22 cellular contexts compared by ENCODE assay signal in the genomic region with DNA sequence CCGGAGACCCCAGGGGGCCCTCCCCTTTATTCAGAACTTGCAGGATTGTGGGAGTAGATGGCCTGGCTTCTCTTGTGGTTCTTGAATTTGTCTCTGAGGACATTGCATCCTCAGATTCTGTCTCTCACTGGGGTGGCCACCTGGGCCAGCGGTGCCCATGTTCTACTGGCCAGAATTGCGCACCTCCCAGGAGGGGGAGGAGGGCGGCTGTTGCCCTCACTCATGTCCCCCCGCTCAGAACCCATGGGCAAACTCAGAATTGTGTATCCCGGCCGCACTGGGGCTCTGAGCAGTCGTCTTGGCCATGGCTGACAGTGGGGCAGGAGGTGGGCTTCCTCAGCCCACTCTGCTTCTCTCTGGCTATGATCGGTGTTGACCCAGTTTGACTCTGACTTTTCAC.
DNase-seq lines count a peak whose midpoint lies in the region; ATAC-seq, FAIRE-seq and TF ChIP-seq lines count a peak whose summit lies in the region.
"Had no signal": no experiment of that assay in that cellular context is flagged by ENCODE, and none has a peak within 500 bp of the region (broad histone marks: within the 10 kb centered on the region; RNA-seq: fewer than 3 reads in every experiment).

No MANE protein-coding gene starts in this region.

- H2BK15ac ChIP-seq in H9 (ENCODE audit: low read depth, low read length) (no peak overlapping the region), neuronal stem cell (ENCODE audit: low read length) (no peak overlapping the region)

- H2AK5ac ChIP-seq in H9 (ENCODE audit: insufficient read length, low read length): no peak overlapping the region
- H2AK5ac ChIP-seq in neuronal stem cell (ENCODE audit: low read depth, low read length): no peak overlapping the region

- H3K18ac ChIP-seq in H9 (ENCODE audit: insufficient read length, low read depth, low read length) (no peak overlapping the region), neuronal stem cell (ENCODE audit: low read length) (peak overlapping the region; percentile 22)

- no peak overlapping the region for H3K23ac ChIP-seq in H9 (ENCODE audit: insufficient read length, low read depth, low read length)
- H3K23ac ChIP-seq in neuronal stem cell (ENCODE audit: low read depth, low read length, poor library complexity): no peak overlapping the region

- H3K9ac ChIP-seq in H9 (ENCODE audit: extremely low read depth, insufficient read length, low read length): no peak overlapping the region
- no peak overlapping the region for H3K9ac ChIP-seq in endodermal cell (ENCODE audit: extremely low read depth, low read length, poor library complexity, severe bottlenecking)
- peak overlapping the region; percentile 56 for H3K9ac ChIP-seq in neuronal stem cell (ENCODE audit: low read depth, low read length, poor library complexity)
- H3K9ac ChIP-seq: BLaER1 treated with 17β-estradiol and CSF1 and Interleukin-3, amounts not matched to agents 10 nM and 100 nM had no signal

- H3K27ac ChIP-seq in H9 (ENCODE audit: insufficient read length, low read depth, low read length) (no peak overlapping the region), endodermal cell (ENCODE audit: low read depth, low read length) (no peak overlapping the region), neuronal stem cell (replicated peaks; ENCODE audit: low read length) (no peak overlapping the region), aorta (ENCODE audit: low read depth in 1 of 2, low read length in 2 of 2) (no peak overlapping the region), right cardiac atrium (ENCODE audit: low read length) (no peak overlapping the region), small intestine (ENCODE audit: low read depth in 1 of 2, low read length in 1 of 2) (no peak overlapping the region)
- H3K27ac ChIP-seq: BLaER1 treated with 17β-estradiol and CSF1 and Interleukin-3, amounts not matched to agents 10 nM and 100 nM had no signal

- no peaks in the 10 kb centered on the region for H4K20me1 ChIP-seq in H9 (ENCODE audit: control insufficient read depth, insufficient read depth, insufficient read length)

- intact Hi-C loops in aorta (cut with DNase I): no loop called here
- intact Hi-C loops in natural killer cell (cut with micrococcal nuclease): no loop called here
- intact Hi-C loops in right cardiac atrium (cut with DNase I): no loop called here

- H3K4me1 ChIP-seq in H9 (ENCODE audit: insufficient read depth, low read length): no peaks in the 10 kb centered on the region; the same call in 1 of the 2 replicates
- no peaks in the 10 kb centered on the region for H3K4me1 ChIP-seq in endodermal cell (ENCODE audit: control insufficient read depth, insufficient read depth, low read length)
- H3K4me1 ChIP-seq in neuronal stem cell (ENCODE audit: control insufficient read depth in 2 of 2, insufficient read depth in 1 of 2, low read depth in 1 of 2, low read length in 2 of 2): no peaks in the 10 kb centered on the region
- H3K4me1 ChIP-seq in aorta (ENCODE audit: control insufficient read depth in 1 of 2, insufficient read depth in 2 of 2, low read length in 2 of 2): no peaks in the 10 kb centered on the region
- no peaks in the 10 kb centered on the region for H3K4me1 ChIP-seq in right cardiac atrium (ENCODE audit: control insufficient read depth, insufficient read depth, low read length)
- H3K4me1 ChIP-seq in small intestine (ENCODE audit: control insufficient read depth in 2 of 2, insufficient read depth in 1 of 2, low read depth in 1 of 2, low read length in 1 of 2): no peaks in the 10 kb centered on the region
- H3K4me1 ChIP-seq: BE2C had no signal

- H3K27ac Mint-ChIP-seq in H9 (peak overlapping the region in 2 of 3 experiments; percentile 37 to 65; a peak in 1 of 7 replicates), endodermal cell (no peak overlapping the region), natural killer cell (peak overlapping the region in 1 of 2 donors; percentile 65)
- H3K27ac Mint-ChIP-seq: CD4-positive, alpha-beta T cell had no signal

- no peak for DNase-seq in H9
- DNase-seq in endodermal cell: peak; percentile 37
- DNase-seq in neuronal stem cell (ENCODE audit: low spot score): no peak
- DNase-seq in aorta: no peak
- DNase-seq in natural killer cell: no peak
- DNase-seq in right cardiac atrium: no peak
- no peak for DNase-seq in HTR-8/SVneo (ENCODE audit: insufficient read length, low spot score)
- no peak for DNase-seq in small intestine
- DNase-seq: BE2C; Calu3; CD4-positive, alpha-beta T cell; CD8-positive, alpha-beta memory T cell; DMS53; DMS79 treated with DMSO at 0.1 percent for 48 hours; GF-D8; GOT3; HCEC 1CT had no signal

- H4K91ac ChIP-seq in H9 (ENCODE audit: insufficient read length, low read depth, low read length) (no peak overlapping the region), neuronal stem cell (ENCODE audit: low read depth, low read length, poor library complexity) (no peak overlapping the region)

- no CpG with 5 or more reads among the region's 9 CpGs for whole genome bisulfite sequencing in H9 (ENCODE audit: extremely low coverage, insufficient read length, low lambda C conversion rate)
- WGBS in endodermal cell (ENCODE audit: insufficient coverage in 1 of 2, insufficient read length in 1 of 2), 2 experiments: 85 to 91% methylated on average over 8 to 9 of the region's 9 CpGs
- WGBS in neuronal stem cell (ENCODE audit: extremely low coverage in 2 of 2, insufficient read length in 2 of 2, insufficient replicate concordance in 1 of 2), 2 donors: no CpG with 5 or more reads among the region's 9 CpGs
- 96 to 98% methylated on average over 9 of the region's 9 CpGs for WGBS in aorta, 2 donors
- 97% methylated on average over 9 of the region's 9 CpGs for WGBS in right cardiac atrium
- WGBS in small intestine, 3 donors: 91 to 99% (median 97%) methylated on average over 9 of the region's 9 CpGs

- ATAC-seq in aorta (ENCODE audit: low FRiP score) (peak; percentile 19), natural killer cell (no peak), right cardiac atrium (no peak)

- H3K56ac ChIP-seq in H9 (ENCODE audit: insufficient read length, low read depth, low read length): no peak overlapping the region

- no peak overlapping the region for H2BK20ac ChIP-seq in H9 (ENCODE audit: low read depth, low read length, poor library complexity, severe bottlenecking)

- peaks cover 10% of the 10 kb centered on the region for H3K36me3 ChIP-seq in endodermal cell (ENCODE audit: control insufficient read depth, insufficient read depth, low read length)
- H3K36me3 ChIP-seq in neuronal stem cell (replicated peaks in 1 of 2; ENCODE audit: control insufficient read depth in 2 of 2, insufficient read depth in 2 of 2, low read length in 2 of 2): no peaks in the 10 kb centered on the region
- no peaks in the 10 kb centered on the region for H3K36me3 ChIP-seq in aorta (ENCODE audit: control insufficient read depth in 1 of 2, insufficient read depth in 2 of 2, low read length in 1 of 2)
- H3K36me3 ChIP-seq in small intestine (ENCODE audit: control insufficient read depth in 2 of 2, insufficient read depth in 2 of 2, low read length in 2 of 2): no peaks in the 10 kb centered on the region
- H3K36me3 ChIP-seq: BE2C had no signal

- H3K9me3 ChIP-seq in H9 (ENCODE audit: control insufficient read depth, low read depth, low read length) (no peaks in the 10 kb centered on the region), endodermal cell (ENCODE audit: control insufficient read depth, low read length) (no peaks in the 10 kb centered on the region), neuronal stem cell (replicated peaks in 1 of 2; ENCODE audit: control insufficient read depth in 2 of 2, insufficient read depth in 1 of 2, low read depth in 1 of 2, low read length in 2 of 2) (peaks cover 2 to 11% of the 10 kb centered on the region in 2 donors), aorta (ENCODE audit: control insufficient read depth, low read length) (no peaks in the 10 kb centered on the region), right cardiac atrium (ENCODE audit: control insufficient read depth, low read length) (no peaks in the 10 kb centered on the region), small intestine (ENCODE audit: control insufficient read depth, low read depth) (no peaks in the 10 kb centered on the region)
- H3K9me3 ChIP-seq: BE2C had no signal

- peaks cover 4 to 11% of the 10 kb centered on the region in 2 experiments for H3K9me3 Mint-ChIP-seq in H9
- peaks cover 6% of the 10 kb centered on the region for H3K9me3 Mint-ChIP-seq in endodermal cell
- no peaks in the 10 kb centered on the region for H3K9me3 Mint-ChIP-seq in natural killer cell
- H3K9me3 Mint-ChIP-seq: CD4-positive, alpha-beta T cell; CD8-positive, alpha-beta memory T cell had no signal

- H3K14ac ChIP-seq in H9 (ENCODE audit: insufficient read depth, low read length): no peak overlapping the region
- peak overlapping the region; percentile 66 for H3K14ac ChIP-seq in neuronal stem cell (ENCODE audit: low read length)

- H4K8ac ChIP-seq in H9 (replicated peaks; ENCODE audit: insufficient read length, low read depth, low read length) (no peak overlapping the region), neuronal stem cell (ENCODE audit: low read depth, low read length) (no peak overlapping the region)

- no peak overlapping the region for H2BK5ac ChIP-seq in H9 (ENCODE audit: insufficient read length, low read length)
- H2BK5ac ChIP-seq in neuronal stem cell (ENCODE audit: low read length): peak overlapping the region; percentile 79

- H3K27me3 ChIP-seq in H9 (ENCODE audit: insufficient read depth, low read length) (no peaks in the 10 kb centered on the region), endodermal cell (ENCODE audit: control insufficient read depth, insufficient read depth, low read length, poor library complexity, severe bottlenecking) (no peaks in the 10 kb centered on the region), neuronal stem cell (ENCODE audit: control insufficient read depth in 3 of 3, insufficient read depth in 3 of 3, low read depth in 1 of 3, low read length in 3 of 3) (no peaks in the 10 kb centered on the region), aorta (ENCODE audit: control insufficient read depth in 1 of 2, insufficient read depth in 2 of 2, low read length in 1 of 2) (no peaks in the 10 kb centered on the region), right cardiac atrium (ENCODE audit: control insufficient read depth, insufficient read depth) (no peaks in the 10 kb centered on the region), small intestine (ENCODE audit: control insufficient read depth in 2 of 2, insufficient read depth in 2 of 2, low read length in 2 of 2) (no peaks in the 10 kb centered on the region)
- H3K27me3 ChIP-seq: BE2C; BLaER1 treated with 17β-estradiol and CSF1 and Interleukin-3, amounts not matched to agents 10 nM and 100 nM had no signal

- no peak overlapping the region for H3T11ph ChIP-seq in H9 (ENCODE audit: low read length)

- no peak overlapping the region for H3K4me3 ChIP-seq in endodermal cell (ENCODE audit: low read length)
- no peak overlapping the region for H3K4me3 ChIP-seq in neuronal stem cell (ENCODE audit: low read length in 2 of 2)
- no peak overlapping the region for H3K4me3 ChIP-seq in aorta (ENCODE audit: low read length in 2 of 2)
- no peak overlapping the region for H3K4me3 ChIP-seq in right cardiac atrium (ENCODE audit: low read length)
- H3K4me3 ChIP-seq in small intestine (ENCODE audit: low read depth in 1 of 2, low read length in 2 of 2): no peak overlapping the region
- H3K4me3 ChIP-seq: BLaER1 treated with 17β-estradiol and CSF1 and Interleukin-3, amounts not matched to agents 10 nM and 100 nM had no signal

- H4K5ac ChIP-seq in H9 (ENCODE audit: insufficient read length, low read depth, low read length): no peak overlapping the region

- H2AFZ ChIP-seq in H9 (ENCODE audit: low read length) (no peak overlapping the region), neuronal stem cell (ENCODE audit: low read length) (no peak overlapping the region)

- H3K4me1 Mint-ChIP-seq in H9: peaks cover 13 to 19% of the 10 kb centered on the region in 2 experiments
- H3K4me1 Mint-ChIP-seq in endodermal cell: peaks cover 11% of the 10 kb centered on the region
- peaks cover 39 to 41% of the 10 kb centered on the region in 2 donors for H3K4me1 Mint-ChIP-seq in natural killer cell

- H3K4ac ChIP-seq in H9 (ENCODE audit: low read depth, low read length) (no peak overlapping the region), neuronal stem cell (ENCODE audit: low read length) (no peak overlapping the region)

- no peak overlapping the region for H3K4me3 Mint-ChIP-seq in H9
- no peak overlapping the region for H3K4me3 Mint-ChIP-seq in endodermal cell
- no peak overlapping the region for H3K4me3 Mint-ChIP-seq in natural killer cell
- H3K4me3 Mint-ChIP-seq: CD14-positive monocyte; CD4-positive, alpha-beta T cell; CD8-positive, alpha-beta memory T cell had no signal

- H3K23me2 ChIP-seq in H9 (ENCODE audit: insufficient read length, low read depth, low read length, poor library complexity, severe bottlenecking): no peaks in the 10 kb centered on the region

- no peak overlapping the region for H3K4me2 ChIP-seq in H9 (ENCODE audit: insufficient read depth, insufficient read length, low read length)
- no peak overlapping the region for H3K4me2 ChIP-seq in neuronal stem cell (ENCODE audit: insufficient read depth, low read length, poor library complexity, severe bottlenecking)
- H3K4me2 ChIP-seq: BLaER1 treated with 17β-estradiol and CSF1 and Interleukin-3, amounts not matched to agents 10 nM and 100 nM had no signal

- H3K27me3 Mint-ChIP-seq in H9 (ENCODE audit: low read depth) (no peaks in the 10 kb centered on the region), endodermal cell (ENCODE audit: insufficient read depth) (no peaks in the 10 kb centered on the region), natural killer cell (ENCODE audit: low read depth in 2 of 2) (no peaks in the 10 kb centered on the region)
- H3K27me3 Mint-ChIP-seq: CD4-positive, alpha-beta T cell; CD8-positive, alpha-beta memory T cell had no signal

- no peak overlapping the region for H2BK120ac ChIP-seq in H9 (ENCODE audit: low read depth, low read length, poor library complexity, severe bottlenecking)
- H2BK120ac ChIP-seq in neuronal stem cell (ENCODE audit: low read depth, low read length): no peak overlapping the region

- no peak for FAIRE-seq in HTR-8/SVneo (lab: Jason Lieb, UNC)
- no peak for FAIRE-seq in small intestine (lab: Jason Lieb, UNC)
- FAIRE-seq: GM12891, GM18507, H54 had no signal

- TF ChIP-seq CTCF in H9 (conservative IDR thresholded peaks at IDR 0.05) (no peak), endodermal cell (conservative IDR thresholded peaks at IDR 0.05) (no peak), natural killer cell (IDR thresholded peaks at IDR 0.05) (no peak)

- H3K79me2 ChIP-seq in H9 (ENCODE audit: insufficient read depth, low read length): no peaks in the 10 kb centered on the region; the same call in 1 of the 2 replicates

- peaks cover 2 to 9% (median 9%) of the 10 kb centered on the region in 3 experiments; a peak in 2 of 7 replicates for H3K36me3 Mint-ChIP-seq in H9 (ENCODE audit: insufficient read depth in 1 of 3, low read depth in 3 of 3)
- peaks cover 14% of the 10 kb centered on the region for H3K36me3 Mint-ChIP-seq in endodermal cell (ENCODE audit: low read depth)
- no peaks in the 10 kb centered on the region for H3K36me3 Mint-ChIP-seq in natural killer cell

- H3K79me1 ChIP-seq in H9 (ENCODE audit: insufficient read depth, low read depth, low read length, poor library complexity, severe bottlenecking): peaks cover 4% of the 10 kb centered on the region
- peaks cover 2% of the 10 kb centered on the region for H3K79me1 ChIP-seq in neuronal stem cell (ENCODE audit: low read depth, low read length)

- H2BK12ac ChIP-seq in H9 (ENCODE audit: insufficient read length, low read depth, low read length): no peak overlapping the region
- no peak overlapping the region for H2BK12ac ChIP-seq in neuronal stem cell (ENCODE audit: low read length)
